In genomic region chr4:3091464-3091863, GRCh38 we compare ENCODE assay signal across 1 cellular context.
TF ChIP-seq lines count a peak whose summit lies in the region.

No MANE protein-coding gene starts in this region.

TF ChIP-seq in HepG2, 621 proteins besides CTCF, POLR2A, EP300 and RAD21:
- no peak for TF ChIP-seq CSRNP1 (CRISPR knock-in tag; IDR thresholded peaks at IDR 0.05)
- 0 out of 2 replicates have a peak, but pooled peaks have one; percentile 11 for TF ChIP-seq PAXIP1 (CRISPR knock-in tag; conservative IDR thresholded peaks at IDR 0.05)
TF ChIP-seq in HepG2: peak in this region for 1.
